ENCODE assay signal across 30 cellular contexts in genomic region chr6:146833157-146833556, GRCh38.
"Had no signal": no experiment of that assay in that cellular context is flagged by ENCODE, and none has a peak within 500 bp of the region (broad histone marks: within the 10 kb centered on the region; RNA-seq: fewer than 3 reads in every experiment).

No MANE protein-coding gene starts in this region.

- H3K79me2 ChIP-seq: parathyroid adenoma had no signal

- H3K4me1 Mint-ChIP-seq: naive B cell; naive thymus-derived CD8-positive, alpha-beta T cell; nephron progenitor cell; neural crest cell; stimulated activated effector memory CD8-positive, alpha-beta T cell treated with anti-CD3 and anti-CD28 coated beads, Interleukin-12 subunit alpha, Interleukin-12 subunit beta, amount 100 ng/mL, for 72 hours; stimulated activated naive B cell treated with anti-CD40 and anti-IgM and Interleukin-4, amounts not matched to agents 10 μg/mL and 1 μg/mL and 100 μg/mL, for 72 hours had no signal

- H3K4me1 ChIP-seq: psoas muscle, right lobe of liver, sigmoid colon, stomach, thyroid gland, tibial nerve, upper lobe of right lung, uterus had no signal

- H3K27me3 Mint-ChIP-seq: natural killer cell treated with Interleukin-12 subunit alpha and Interleukin-12 subunit beta and Interleukin-15 and Interleukin-18, amount 100 ng/mL, for 72 hours; progenitor cell of endocrine pancreas; type B pancreatic cell had no signal

- DNase-seq: naive B cell; naive thymus-derived CD8-positive, alpha-beta T cell; nephron progenitor cell; nucleus accumbens; ovary; psoas muscle; right cardiac atrium; right lobe of liver; sigmoid colon; small intestine; stimulated activated CD4-positive, alpha-beta T cell treated with anti-CD3 and anti-CD28 coated beads, Interleukin-15, amount 100 ng/mL, for 24 hours; stimulated activated CD4-positive, alpha-beta T cell treated with anti-CD3 and anti-CD28 coated beads, Interleukin-2, amount 100 ng/mL, for 24 hours; stimulated activated CD4-positive, alpha-beta T cell treated with anti-CD3 and anti-CD28 coated beads, Interleukin-2, amount 100 ng/mL, for 48 hours; stimulated activated CD4-positive, alpha-beta T cell treated with anti-CD3 and anti-CD28 coated beads, Interleukin-4, amount 100 ng/mL, for 24 hours; stimulated activated naive B cell treated with anti-CD40 and anti-IgM and Interleukin-4, amounts not matched to agents 10 μg/mL and 1 μg/mL and 100 μg/mL, for 72 hours; stimulated activated naive CD4-positive, alpha-beta T cell treated with Interleukin-2 at 50 U/mL for 16 hours; stomach; thyroid gland; upper lobe of right lung; uterus had no signal

- H2AFZ ChIP-seq: parathyroid adenoma had no signal

- H3K9me3 ChIP-seq: neutrophil, ovary, psoas muscle, right lobe of liver, sigmoid colon, stomach, thoracic aorta, thyroid gland, tibial nerve, upper lobe of right lung, uterus had no signal

- H3K36me3 Mint-ChIP-seq: naive B cell; natural killer cell treated with Interleukin-12 subunit alpha and Interleukin-12 subunit beta and Interleukin-15 and Interleukin-18, amount 100 ng/mL, for 72 hours; stimulated activated effector memory CD8-positive, alpha-beta T cell treated with anti-CD3 and anti-CD28 coated beads, Interleukin-12 subunit alpha, Interleukin-12 subunit beta, amount 100 ng/mL, for 72 hours; stimulated activated naive B cell treated with anti-CD40 and anti-IgM and Interleukin-4, amounts not matched to agents 10 μg/mL and 1 μg/mL and 100 μg/mL, for 72 hours; type B pancreatic cell had no signal

- H3K36me3 ChIP-seq: neutrophil, ovary, right lobe of liver, sigmoid colon, stomach, thoracic aorta, thyroid gland, tibial nerve, upper lobe of right lung, uterus had no signal

- H3K4me3 ChIP-seq: ovary, psoas muscle, right lobe of liver, sigmoid colon, stomach, thoracic aorta, thyroid gland, tibial nerve, upper lobe of right lung, uterus had no signal

- H3K9me3 Mint-ChIP-seq: naive B cell; naive thymus-derived CD8-positive, alpha-beta T cell; stimulated activated effector memory CD8-positive, alpha-beta T cell treated with anti-CD3 and anti-CD28 coated beads, Interleukin-12 subunit alpha, Interleukin-12 subunit beta, amount 100 ng/mL, for 72 hours; stimulated activated naive B cell treated with anti-CD40 and anti-IgM and Interleukin-4, amounts not matched to agents 10 μg/mL and 1 μg/mL and 100 μg/mL, for 72 hours; stimulated activated naive CD8-positive, alpha-beta T cell treated with anti-CD3 and anti-CD28 coated beads, Interleukin-15, Interleukin-2, amounts not matched to agents 100 ng/mL and 50 ng/mL, for 24 hours had no signal

- FAIRE-seq: small intestine had no signal

- H3K9ac ChIP-seq: parathyroid adenoma had no signal

- H3K27ac Mint-ChIP-seq: naive B cell; naive thymus-derived CD8-positive, alpha-beta T cell; natural killer cell treated with Interleukin-12 subunit alpha and Interleukin-12 subunit beta and Interleukin-15 and Interleukin-18, amount 100 ng/mL, for 72 hours; nephron progenitor cell; progenitor cell of endocrine pancreas; stimulated activated effector memory CD8-positive, alpha-beta T cell treated with anti-CD3 and anti-CD28 coated beads, Interleukin-12 subunit alpha, Interleukin-12 subunit beta, amount 100 ng/mL, for 72 hours; stimulated activated naive B cell treated with anti-CD40 and anti-IgM and Interleukin-4, amounts not matched to agents 10 μg/mL and 1 μg/mL and 100 μg/mL, for 72 hours; stimulated activated naive CD8-positive, alpha-beta T cell treated with anti-CD3 and anti-CD28 coated beads, Interleukin-15, Interleukin-2, amounts not matched to agents 100 ng/mL and 50 ng/mL, for 24 hours; type B pancreatic cell had no signal

- H3K4me3 Mint-ChIP-seq: naive B cell; natural killer cell treated with Interleukin-12 subunit alpha and Interleukin-12 subunit beta and Interleukin-15 and Interleukin-18, amount 100 ng/mL, for 72 hours; nephron progenitor cell; neural crest cell; stimulated activated effector memory CD8-positive, alpha-beta T cell treated with anti-CD3 and anti-CD28 coated beads, Interleukin-12 subunit alpha, Interleukin-12 subunit beta, amount 100 ng/mL, for 72 hours; stimulated activated naive B cell treated with anti-CD40 and anti-IgM and Interleukin-4, amounts not matched to agents 10 μg/mL and 1 μg/mL and 100 μg/mL, for 72 hours; stimulated activated naive CD8-positive, alpha-beta T cell treated with anti-CD3 and anti-CD28 coated beads, Interleukin-15, Interleukin-2, amounts not matched to agents 100 ng/mL and 50 ng/mL, for 24 hours; type B pancreatic cell had no signal

- ATAC-seq: naive thymus-derived CD8-positive, alpha-beta T cell; natural killer cell treated with Interleukin-12 subunit alpha and Interleukin-12 subunit beta and Interleukin-15 and Interleukin-18, amount 100 ng/mL, for 72 hours; psoas muscle; right cardiac atrium; right lobe of liver; stimulated activated effector memory CD8-positive, alpha-beta T cell treated with anti-CD3 and anti-CD28 coated beads, Interleukin-12 subunit alpha, Interleukin-12 subunit beta, amount 100 ng/mL, for 72 hours; stimulated activated naive B cell treated with anti-CD40 and anti-IgM and Interleukin-4, amounts not matched to agents 10 μg/mL and 1 μg/mL and 100 μg/mL, for 72 hours; upper lobe of right lung had no signal

- H3K27me3 ChIP-seq: neutrophil, ovary, right lobe of liver, sigmoid colon, stomach, thyroid gland, tibial nerve, upper lobe of right lung, uterus had no signal

- H3K27ac ChIP-seq: neutrophil, ovary, parathyroid adenoma, psoas muscle, right lobe of liver, sigmoid colon, stomach, thoracic aorta, thyroid gland, tibial nerve, upper lobe of right lung, uterus had no signal
